1 cellular context compared by ENCODE assay signal in the genomic region with DNA sequence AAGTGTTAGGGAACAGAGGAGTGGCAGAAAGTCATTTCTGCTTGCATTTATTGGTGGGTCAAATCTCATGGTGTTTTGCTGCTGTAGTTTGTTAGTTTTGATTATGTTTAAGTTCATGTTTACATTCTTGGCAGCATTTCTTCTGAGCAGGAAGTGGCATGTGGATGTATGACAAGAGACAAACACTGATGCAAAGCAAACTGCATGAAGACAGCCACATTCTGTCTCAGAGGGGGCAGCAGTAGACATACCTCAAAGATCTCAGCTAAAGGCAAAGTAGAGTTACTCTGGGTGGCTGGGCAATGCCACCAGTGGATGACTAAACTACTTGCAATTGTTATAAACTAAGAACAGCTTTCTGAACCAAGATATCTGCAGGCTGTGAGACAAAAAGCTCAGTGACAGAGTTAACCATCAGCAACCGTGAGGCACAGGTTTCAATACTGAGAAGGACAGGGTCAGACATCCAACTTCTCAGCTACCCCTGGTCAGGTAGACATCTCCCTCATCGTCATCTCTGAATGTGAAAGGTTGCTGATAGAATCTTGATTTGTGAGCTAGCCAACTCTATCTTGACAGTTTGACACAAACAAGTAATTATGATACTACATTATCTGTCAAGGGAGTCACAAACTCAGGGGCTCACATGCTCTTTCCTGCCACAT.
TF ChIP-seq lines count a peak whose summit lies in the region.

No MANE protein-coding gene starts in this region.

TF ChIP-seq in GM12878, 131 proteins besides CTCF, POLR2A, EP300 and RAD21:
- no peak for TF ChIP-seq RBBP5 (conservative IDR thresholded peaks at IDR 0.05)
- TF ChIP-seq, protein P1, sequence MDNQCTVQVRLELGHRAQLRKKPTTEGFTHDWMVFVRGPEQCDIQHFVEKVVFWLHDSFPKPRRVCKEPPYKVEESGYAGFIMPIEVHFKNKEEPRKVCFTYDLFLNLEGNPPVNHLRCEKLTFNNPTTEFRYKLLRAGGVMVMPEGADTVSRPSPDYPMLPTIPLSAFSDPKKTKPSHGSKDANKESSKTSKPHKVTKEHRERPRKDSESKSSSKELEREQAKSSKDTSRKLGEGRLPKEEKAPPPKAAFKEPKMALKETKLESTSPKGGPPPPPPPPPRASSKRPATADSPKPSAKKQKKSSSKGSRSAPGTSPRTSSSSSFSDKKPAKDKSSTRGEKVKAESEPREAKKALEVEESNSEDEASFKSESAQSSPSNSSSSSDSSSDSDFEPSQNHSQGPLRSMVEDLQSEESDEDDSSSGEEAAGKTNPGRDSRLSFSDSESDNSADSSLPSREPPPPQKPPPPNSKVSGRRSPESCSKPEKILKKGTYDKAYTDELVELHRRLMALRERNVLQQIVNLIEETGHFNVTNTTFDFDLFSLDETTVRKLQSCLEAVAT (IDR thresholded peaks at IDR 0.05), result no peak
- TF ChIP-seq, protein P2, sequence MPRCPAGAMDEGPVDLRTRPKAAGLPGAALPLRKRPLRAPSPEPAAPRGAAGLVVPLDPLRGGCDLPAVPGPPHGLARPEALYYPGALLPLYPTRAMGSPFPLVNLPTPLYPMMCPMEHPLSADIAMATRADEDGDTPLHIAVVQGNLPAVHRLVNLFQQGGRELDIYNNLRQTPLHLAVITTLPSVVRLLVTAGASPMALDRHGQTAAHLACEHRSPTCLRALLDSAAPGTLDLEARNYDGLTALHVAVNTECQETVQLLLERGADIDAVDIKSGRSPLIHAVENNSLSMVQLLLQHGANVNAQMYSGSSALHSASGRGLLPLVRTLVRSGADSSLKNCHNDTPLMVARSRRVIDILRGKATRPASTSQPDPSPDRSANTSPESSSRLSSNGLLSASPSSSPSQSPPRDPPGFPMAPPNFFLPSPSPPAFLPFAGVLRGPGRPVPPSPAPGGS (IDR thresholded peaks at IDR 0.05; ENCODE audit: borderline replicate concordance, insufficient read depth, low read depth, low read length, poor library complexity, severe bottlenecking), result no peak
- TF ChIP-seq, protein P3, sequence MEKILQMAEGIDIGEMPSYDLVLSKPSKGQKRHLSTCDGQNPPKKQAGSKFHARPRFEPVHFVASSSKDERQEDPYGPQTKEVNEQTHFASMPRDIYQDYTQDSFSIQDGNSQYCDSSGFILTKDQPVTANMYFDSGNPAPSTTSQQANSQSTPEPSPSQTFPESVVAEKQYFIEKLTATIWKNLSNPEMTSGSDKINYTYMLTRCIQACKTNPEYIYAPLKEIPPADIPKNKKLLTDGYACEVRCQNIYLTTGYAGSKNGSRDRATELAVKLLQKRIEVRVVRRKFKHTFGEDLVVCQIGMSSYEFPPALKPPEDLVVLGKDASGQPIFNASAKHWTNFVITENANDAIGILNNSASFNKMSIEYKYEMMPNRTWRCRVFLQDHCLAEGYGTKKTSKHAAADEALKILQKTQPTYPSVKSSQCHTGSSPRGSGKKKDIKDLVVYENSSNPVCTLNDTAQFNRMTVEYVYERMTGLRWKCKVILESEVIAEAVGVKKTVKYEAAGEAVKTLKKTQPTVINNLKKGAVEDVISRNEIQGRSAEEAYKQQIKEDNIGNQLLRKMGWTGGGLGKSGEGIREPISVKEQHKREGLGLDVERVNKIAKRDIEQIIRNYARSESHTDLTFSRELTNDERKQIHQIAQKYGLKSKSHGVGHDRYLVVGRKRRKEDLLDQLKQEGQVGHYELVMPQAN (conservative IDR thresholded peaks at IDR 0.05), result no peak
- no peak for TF ChIP-seq ATF7 (IDR thresholded peaks at IDR 0.05; ENCODE audit: low read depth)
TF ChIP-seq in GM12878: peak in this region for 0.
